ENCODE assay signal across 9 cellular contexts in genomic region chr6:123759472-123759871, GRCh38. TPM values are rescaled to one million over a fixed set of nuclear protein-coding genes. Genes with fewer than 3 reads are reported as not detected.
"Had no signal": no experiment of that assay in that cellular context is flagged by ENCODE, and none has a peak within 500 bp of the region (broad histone marks: within the 10 kb centered on the region; RNA-seq: fewer than 3 reads in every experiment).

No MANE protein-coding gene starts in this region.

- H3K4me2 ChIP-seq: KMS-11 had no signal

- H3K4me3 ChIP-seq: K562 had no signal

- H3K27ac Mint-ChIP-seq: IgD-negative memory B cell had no signal

- H3K4me3 Mint-ChIP-seq: IgD-negative memory B cell had no signal

- H3K9me3 Mint-ChIP-seq: IgD-negative memory B cell had no signal

- H3K27ac ChIP-seq: HL-60, KMS-11 had no signal

- H3K9ac ChIP-seq: KMS-11 had no signal

- H3K27me3 Mint-ChIP-seq: IgD-negative memory B cell had no signal

- H3K36me3 Mint-ChIP-seq: IgD-negative memory B cell had no signal

- ATAC-seq: HepG2, K562 had no signal

- H3K4me1 Mint-ChIP-seq: IgD-negative memory B cell had no signal

- DNase-seq: IMR-90, KBM-7, KG1 had no signal

RNA-seq across cellular contexts. Expression of gene NKAIN2, which starts 44.2 kb away (rescaled TPM):
- total RNA-seq: HepG2, HT1080, IMR-90, K562 had no signal
- polyA plus RNA-seq: HepG2, IgD-negative memory B cell, IMR-90, K562 had no signal
